ENCODE assay signal across 19 cellular contexts in the genomic region with DNA sequence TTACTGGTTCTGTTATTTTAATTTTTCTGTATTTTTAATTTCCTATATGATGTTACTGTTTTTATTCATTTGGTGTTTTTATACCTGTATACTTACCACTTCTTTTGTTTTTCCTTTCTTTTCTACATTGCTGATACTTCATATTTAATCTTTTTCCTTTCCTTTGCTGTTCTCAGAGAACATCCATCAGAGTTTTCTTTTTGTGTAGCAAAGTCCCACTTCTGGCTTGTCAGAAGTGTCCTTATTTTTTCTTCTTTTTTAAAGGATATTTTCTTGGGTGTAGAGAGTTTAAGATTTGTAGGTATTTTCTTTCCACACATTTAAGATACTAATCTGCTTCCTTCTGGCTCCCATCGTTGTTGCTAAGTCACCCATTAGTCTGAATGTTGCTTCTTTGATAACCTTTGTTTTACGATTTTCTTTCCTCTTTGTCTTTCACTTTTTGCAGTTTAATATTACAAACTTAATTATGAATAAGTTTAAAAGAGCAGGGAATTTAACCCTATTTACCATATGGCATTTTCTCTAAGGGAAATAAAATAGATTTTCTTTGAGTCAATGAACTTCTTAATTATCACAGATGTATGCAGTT.
"Had no signal": no experiment of that assay in that cellular context is flagged by ENCODE, and none has a peak within 500 bp of the region (broad histone marks: within the 10 kb centered on the region; RNA-seq: fewer than 3 reads in every experiment).

No MANE protein-coding gene starts in this region.

- H3K9me3 ChIP-seq: neutrophil had no signal

- ATAC-seq: activated naive CD8-positive, alpha-beta T cell treated with anti-CD3 and anti-CD28 coated beads, Interleukin-2, amount 50 U/mL, for 24 hours; esophagus mucosa; left ventricle myocardium superior; natural killer cell; right cardiac atrium had no signal

- H3K27me3 ChIP-seq: neutrophil had no signal

- H3K4me3 ChIP-seq: skin epidermis had no signal

- H3K27me3 Mint-ChIP-seq: activated naive CD8-positive, alpha-beta T cell treated with anti-CD3 and anti-CD28 coated beads, Interleukin-2, amount 50 U/mL, for 24 hours; dendritic cell treated with granulocyte-macrophage colony-stimulating factor and Interleukin-4, amounts not matched to agents 40 ng/mL and 50 ng/mL, for 4 days; memory B cell; type B pancreatic cell had no signal

- H3K27ac Mint-ChIP-seq: activated naive CD4-positive, alpha-beta T cell treated with anti-CD3 and anti-CD28 coated beads for 36 hours; activated naive CD8-positive, alpha-beta T cell treated with anti-CD3 and anti-CD28 coated beads, Interleukin-2, amount 50 U/mL, for 24 hours; activated T-helper 2 cell treated with anti-CD3 and anti-CD28 coated beads, Interferon-gamma antibody, Interleukin-2, Interleukin-4, amounts not matched to agents 10 μg/mL and 5 μg/mL and 100 μg/mL, durations not matched to agents 14 hours and 24 hours and 36 hours; dendritic cell treated with granulocyte-macrophage colony-stimulating factor and Interleukin-4, amounts not matched to agents 40 ng/mL and 50 ng/mL, for 4 days; endodermal cell; memory B cell; type B pancreatic cell had no signal

- H3K36me3 Mint-ChIP-seq: natural killer cell had no signal

- DNase-seq: activated naive CD4-positive, alpha-beta T cell treated with anti-CD3 and anti-CD28 coated beads for 36 hours; activated naive CD8-positive, alpha-beta T cell treated with anti-CD3 and anti-CD28 coated beads, Interleukin-2, amount 50 U/mL, for 24 hours; activated T-cell treated with anti-CD3 and anti-CD28 coated beads for 4 hours; aorta; endodermal cell; kidney glomerular epithelial cell; left ventricle myocardium superior; natural killer cell; right cardiac atrium; stimulated activated CD4-positive, alpha-beta T cell treated with anti-CD3 and anti-CD28 coated beads, Interleukin-4, amount 100 ng/mL, for 24 hours; stimulated activated naive CD4-positive, alpha-beta T cell; T-helper 1 cell had no signal

- H3K27ac ChIP-seq: neutrophil, skin epidermis had no signal

- H3K9me3 Mint-ChIP-seq: activated naive CD4-positive, alpha-beta T cell treated with anti-CD3 and anti-CD28 coated beads for 36 hours; activated T-helper 2 cell treated with anti-CD3 and anti-CD28 coated beads, Interferon-gamma antibody, Interleukin-2, Interleukin-4, amounts not matched to agents 10 μg/mL and 5 μg/mL and 100 μg/mL, durations not matched to agents 14 hours and 24 hours and 36 hours; dendritic cell treated with granulocyte-macrophage colony-stimulating factor and Interleukin-4, amounts not matched to agents 40 ng/mL and 50 ng/mL, for 4 days; natural killer cell had no signal

- H3K36me3 ChIP-seq: neutrophil had no signal

- H3K4me3 Mint-ChIP-seq: activated naive CD4-positive, alpha-beta T cell treated with anti-CD3 and anti-CD28 coated beads for 36 hours; activated naive CD8-positive, alpha-beta T cell treated with anti-CD3 and anti-CD28 coated beads, Interleukin-2, amount 50 U/mL, for 24 hours; dendritic cell treated with granulocyte-macrophage colony-stimulating factor and Interleukin-4, amounts not matched to agents 40 ng/mL and 50 ng/mL, for 4 days; endodermal cell; memory B cell; natural killer cell; type B pancreatic cell had no signal
